30 cellular contexts compared by ENCODE assay signal in the genomic region with DNA sequence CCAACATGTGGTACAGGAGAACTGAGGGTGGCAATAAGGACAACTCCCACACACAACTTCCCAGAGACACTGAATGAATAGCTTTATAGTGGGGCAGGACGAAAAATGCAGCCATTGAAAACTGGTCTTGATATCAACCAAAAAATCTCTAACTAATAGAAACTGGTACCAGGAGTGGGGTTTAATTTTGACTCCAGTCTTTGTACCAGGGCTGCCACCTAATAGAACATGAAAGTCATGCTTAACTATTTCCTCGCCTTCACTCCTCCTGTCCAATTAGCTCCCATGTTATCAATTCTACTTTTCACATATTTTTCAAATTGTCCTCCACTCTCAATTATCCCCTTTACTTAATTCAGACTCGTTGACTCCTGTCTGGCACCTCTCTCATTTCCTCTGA.
"Had no signal": no experiment of that assay in that cellular context is flagged by ENCODE, and none has a peak within 500 bp of the region (broad histone marks: within the 10 kb centered on the region; RNA-seq: fewer than 3 reads in every experiment).

No MANE protein-coding gene starts in this region.

- H3K4me3 ChIP-seq: colonic mucosa, coronary artery, dorsolateral prefrontal cortex, esophagus muscularis mucosa, esophagus squamous epithelium, gastrocnemius medialis, gastroesophageal sphincter, heart left ventricle, heart right ventricle, hepatocyte had no signal

- H3K27ac ChIP-seq: colonic mucosa, coronary artery, dorsolateral prefrontal cortex, epithelial cell of prostate, esophagus muscularis mucosa, esophagus squamous epithelium, foreskin keratinocyte, gastrocnemius medialis, gastroesophageal sphincter, heart left ventricle, heart right ventricle, hepatocyte had no signal

- H3K9me3 ChIP-seq: colonic mucosa, gastrocnemius medialis had no signal

- H3K4me2 ChIP-seq: hepatocyte had no signal

- H2AFZ ChIP-seq: hepatocyte had no signal

- H3K27me3 ChIP-seq: colonic mucosa, esophagus muscularis mucosa, esophagus squamous epithelium, foreskin keratinocyte, gastrocnemius medialis, gastroesophageal sphincter, heart left ventricle, hepatocyte had no signal

- ATAC-seq: effector memory CD8-positive, alpha-beta T cell; esophagus mucosa; foreskin keratinocyte; gastrocnemius medialis; gastroesophageal sphincter; heart left ventricle; heart right ventricle had no signal

- H3K79me2 ChIP-seq: hepatocyte had no signal

- FAIRE-seq: colon, endometrium, endothelial cell of umbilical vein, frontal cortex had no signal

- H3K4me1 ChIP-seq: colonic mucosa, esophagus squamous epithelium, foreskin keratinocyte, gastrocnemius medialis, heart left ventricle, heart right ventricle had no signal

- H3K36me3 ChIP-seq: colonic mucosa, esophagus muscularis mucosa, esophagus squamous epithelium, gastrocnemius medialis, gastroesophageal sphincter, heart left ventricle, heart right ventricle had no signal

- H3K27ac Mint-ChIP-seq: dendritic cell treated with granulocyte-macrophage colony-stimulating factor and Interleukin-4, amounts not matched to agents 40 ng/mL and 50 ng/mL, for 4 days; effector memory CD8-positive, alpha-beta T cell; endodermal cell had no signal

- DNase-seq: colonic mucosa; cortex of kidney; dermis blood vessel endothelial cell; dorsolateral prefrontal cortex; effector CD4-positive, alpha-beta T cell; effector CD8-positive, alpha-beta T cell; effector memory CD4-positive, alpha-beta T cell; effector memory CD8-positive, alpha-beta T cell; endodermal cell; erythroblast; esophagus squamous epithelium; foreskin fibroblast; foreskin keratinocyte; foreskin melanocyte; gastrocnemius medialis; glutamatergic neuron; head of caudate nucleus; heart left ventricle; heart right ventricle had no signal
